Comparison of ENCODE assay signal across 9 cellular contexts in genomic region chr10:71747039-71747807, GRCh38. TPM values are rescaled to one million over a fixed set of nuclear protein-coding genes. Genes with fewer than 3 reads are reported as not detected.
A peak's percentile ranks its signal among the peaks of the same experiment; 100 is the strongest.
DNase-seq lines count a peak whose midpoint lies in the region; ATAC-seq and TF ChIP-seq lines count a peak whose summit lies in the region.
"Had no signal": no experiment of that assay in that cellular context is flagged by ENCODE, and none has a peak within 500 bp of the region (broad histone marks: within the 10 kb centered on the region; RNA-seq: fewer than 3 reads in every experiment).

No MANE protein-coding gene starts in this region.

- CTCF ChIA-PET in MCF 10A (lab: Yijun Ruan, JAX): no interaction called here

- H3K4me3 Mint-ChIP-seq in MCF 10A (ENCODE audit: unreplicated experiment): no peak overlapping the region

- H3K9me3 Mint-ChIP-seq in MCF 10A (ENCODE audit: unreplicated experiment): no peaks in the 10 kb centered on the region

- intact Hi-C loops in breast epithelium (cut with DNase I; ENCODE audit: low total_unique reads) (no loop called here), MCF 10A (cut with micrococcal nuclease) (no loop called here), colonic mucosa (cut with DNase I) (no loop called here), vagina (cut with DNase I) (no loop called here)

- TF ChIP-seq POLR2A in breast epithelium (IDR thresholded peaks at IDR 0.05) (no peak), vagina (IDR thresholded peaks at IDR 0.05) (no peak)

- H3K27ac ChIP-seq in breast epithelium (peak overlapping the region; percentile 75), colonic mucosa (peak overlapping the region; percentile 68), vagina (peak overlapping the region; percentile 75), mesendoderm (ENCODE audit: low read depth, low read length) (no peak overlapping the region)

- no peak overlapping the region for H3K23ac ChIP-seq in mesendoderm (ENCODE audit: low read length)

- DNase-seq in breast epithelium (ENCODE audit: low spot score in 2 of 2) (no peak), MCF 10A (ENCODE audit: unreplicated experiment) (no peak), colonic mucosa (peak; percentile 54), vagina (ENCODE audit: extremely low spot score in 2 of 2) (no peak), mesendoderm (no peak)

- TF ChIP-seq CTCF in breast epithelium (IDR thresholded peaks at IDR 0.05) (no peak), MCF 10A (IDR thresholded peaks at IDR 0.05; ENCODE audit: unreplicated experiment) (no peak), colonic mucosa (IDR thresholded peaks at IDR 0.05) (no peak), vagina (IDR thresholded peaks at IDR 0.05) (no peak)

- no peak overlapping the region for H4K8ac ChIP-seq in mesendoderm (ENCODE audit: low read depth, low read length)

- no peak overlapping the region for H4K5ac ChIP-seq in mesendoderm (ENCODE audit: low read length)

- no TSS peak for BruUV-seq in MCF 10A (replicated peaks; lab: Mats Ljungman, UMichigan)

- no peaks in the 10 kb centered on the region for H3K79me1 ChIP-seq in mesendoderm (ENCODE audit: low read length)

- H3K36me3 ChIP-seq in breast epithelium (no peaks in the 10 kb centered on the region), colonic mucosa (no peaks in the 10 kb centered on the region), mucosa of stomach (ENCODE audit: control insufficient read depth, insufficient read depth, low read length) (peaks cover 11% of the 10 kb centered on the region), vagina (peaks cover 0 to 19% of the 10 kb centered on the region in 2 donors), mesendoderm (ENCODE audit: control insufficient read depth, insufficient read depth, low read length) (no peaks in the 10 kb centered on the region)

- ATAC-seq in GM18909 (IDR thresholded peaks at IDR 0.05; ENCODE audit: poor library complexity, unreplicated experiment): no peak
- no peak for ATAC-seq in HG02623 (IDR thresholded peaks at IDR 0.05; ENCODE audit: unreplicated experiment)

- no peak overlapping the region for H3K4me2 ChIP-seq in mesendoderm (ENCODE audit: low read length)

- H3K9me3 ChIP-seq in breast epithelium: peaks cover 0 to 6% of the 10 kb centered on the region in 2 donors
- no peaks in the 10 kb centered on the region for H3K9me3 ChIP-seq in colonic mucosa
- H3K9me3 ChIP-seq in mucosa of stomach (ENCODE audit: control insufficient read depth, low read length): no peaks in the 10 kb centered on the region
- H3K9me3 ChIP-seq in vagina: no peaks in the 10 kb centered on the region

- POLR2A ChIA-PET in MCF 10A (lab: Yijun Ruan, JAX): interaction anchor here (1.7 kb wide), 1 partner anchor 20 kb away, joined by 4 read pairs; no protein-coding TSS in a partner anchor

- H2BK5ac ChIP-seq in mesendoderm (ENCODE audit: low read length): no peak overlapping the region

- no peak overlapping the region for H3K18ac ChIP-seq in mesendoderm (ENCODE audit: low read length)

- H3K4me1 ChIP-seq in breast epithelium (peaks cover 5 to 14% of the 10 kb centered on the region in 2 donors), colonic mucosa (peaks cover 39% of the 10 kb centered on the region), mucosa of stomach (ENCODE audit: control insufficient read depth, insufficient read depth, low read length) (peaks cover 51% of the 10 kb centered on the region), vagina (peaks cover 55% of the 10 kb centered on the region), mesendoderm (ENCODE audit: control insufficient read depth, low read depth, low read length) (no peaks in the 10 kb centered on the region)

- no peaks in the 10 kb centered on the region for H3K36me3 Mint-ChIP-seq in MCF 10A (ENCODE audit: insufficient read depth, unreplicated experiment)

- no peaks in the 10 kb centered on the region for H3K27me3 Mint-ChIP-seq in MCF 10A (ENCODE audit: insufficient read depth, unreplicated experiment)

- H3K79me2 ChIP-seq in mesendoderm (ENCODE audit: control insufficient read depth, insufficient read depth, low read length): no peaks in the 10 kb centered on the region

- no peak overlapping the region for H3K4me3 ChIP-seq in breast epithelium
- no peak overlapping the region for H3K4me3 ChIP-seq in colonic mucosa
- H3K4me3 ChIP-seq in mucosa of stomach (ENCODE audit: low read length): no peak overlapping the region
- no peak overlapping the region for H3K4me3 ChIP-seq in vagina
- no peak overlapping the region for H3K4me3 ChIP-seq in mesendoderm (ENCODE audit: low read length)

- H3K4me1 Mint-ChIP-seq in MCF 10A (ENCODE audit: insufficient read depth, unreplicated experiment): no peaks in the 10 kb centered on the region

- no peak overlapping the region for H3K56ac ChIP-seq in mesendoderm (ENCODE audit: low read length)

- no CpG with 5 or more reads among the region's 6 CpGs for WGBS in mesendoderm (ENCODE audit: extremely low coverage, insufficient coverage, low lambda C conversion rate)

- H3K9ac ChIP-seq in colonic mucosa (ENCODE audit: low read depth in 2 of 2, low read length in 2 of 2): peak overlapping the region; percentile 54 to 84
- H3K9ac ChIP-seq in mucosa of stomach (ENCODE audit: low read length): peak overlapping the region; percentile 31
- no peak overlapping the region for H3K9ac ChIP-seq in mesendoderm (ENCODE audit: low read length)

- no peak overlapping the region for H2AK5ac ChIP-seq in mesendoderm (ENCODE audit: low read length)

- no peak overlapping the region for H3K27ac Mint-ChIP-seq in MCF 10A (ENCODE audit: low read depth, unreplicated experiment)

- H3K27me3 ChIP-seq in breast epithelium: no peaks in the 10 kb centered on the region
- no peaks in the 10 kb centered on the region for H3K27me3 ChIP-seq in colonic mucosa
- no peaks in the 10 kb centered on the region for H3K27me3 ChIP-seq in mucosa of stomach (ENCODE audit: control insufficient read depth, insufficient read depth, low read length)
- H3K27me3 ChIP-seq in vagina: no peaks in the 10 kb centered on the region
- H3K27me3 ChIP-seq in mesendoderm (ENCODE audit: insufficient read depth, low read length, poor library complexity): no peaks in the 10 kb centered on the region

- H2BK120ac ChIP-seq in mesendoderm (ENCODE audit: low read depth, low read length): no peak overlapping the region

- no peak overlapping the region for H3K4ac ChIP-seq in mesendoderm (ENCODE audit: low read depth, low read length)

- H2BK15ac ChIP-seq in mesendoderm (replicated peaks; ENCODE audit: low read depth): no peak overlapping the region

RNA-seq across cellular contexts. Expression of gene VSIR, which starts 26.1 kb away (rescaled TPM):
- total RNA-seq in breast epithelium (10 to 100 TPM; 33.4 to 58.7 (median 34.7) TPM), MCF 10A (2022) (3.6 and 7.0 TPM in 2 replicates), colonic mucosa (10 to 100 TPM; 41.2 to 42.8 TPM), vagina (96.5 TPM)
- polyA plus RNA-seq in mesendoderm (2013, experiment 1 of 2): 0.01 TPM
- 0.07 TPM for polyA plus RNA-seq in mesendoderm (2013, experiment 2 of 2)

RNA-seq across cellular contexts. Expression of gene C10orf105, which starts 27.6 kb away (rescaled TPM):
- total RNA-seq in breast epithelium (under 1 TPM in 2 of 3 donors, not detected in 1; under 0.01 to 0.29 TPM), MCF 10A (2022) (not detected in 2 replicates), colonic mucosa (under 1 TPM in 1 of 2 donors, not detected in 1; 0.07 TPM), vagina (0.49 TPM)
- 0.29 TPM for polyA plus RNA-seq in mesendoderm (2013, experiment 1 of 2)
- 0.25 TPM for polyA plus RNA-seq in mesendoderm (2013, experiment 2 of 2)
- total RNA-seq: dermis microvascular lymphatic vessel endothelial cell had no signal
